ENCODE assay signal across 8 cellular contexts in genomic region chr5:32504923-32505596, GRCh38.
DNase-seq lines count a peak whose midpoint lies in the region; ATAC-seq, FAIRE-seq and TF ChIP-seq lines count a peak whose summit lies in the region.

No MANE protein-coding gene starts in this region.

- H3K36me3 Mint-ChIP-seq in nephron progenitor cell (ENCODE audit: low read depth) = no peaks in the 10 kb centered on the region

- H3K36me3 ChIP-seq in Peyer's patch (no peaks in the 10 kb centered on the region), endothelial cell of umbilical vein (ENCODE audit: control insufficient read depth in 2 of 2, extremely low read depth in 1 of 2, insufficient read depth in 2 of 2, low read length in 2 of 2) (no peaks in the 10 kb centered on the region)

- TF ChIP-seq POLR2A in Peyer's patch (IDR thresholded peaks at IDR 0.05) = no peak
- no peak for TF ChIP-seq POLR2A in endothelial cell of umbilical vein (IDR thresholded peaks at IDR 0.05; ENCODE audit: low read depth, low read length)

- H3K4me3 ChIP-seq in AG04450 (ENCODE audit: low read depth, low read length) (peak overlapping the region; percentile 38; the same call in 1 of the 2 replicates), Peyer's patch (no peak overlapping the region), endothelial cell of umbilical vein (replicated peaks in 1 of 3; ENCODE audit: insufficient read depth in 1 of 3, low read depth in 1 of 3, low read length in 3 of 3) (no peak overlapping the region)

- BruUV-seq in endothelial cell of umbilical vein (replicated peaks; lab: Mats Ljungman, UMichigan) = no TSS peak

- H3K9me3 ChIP-seq in AG04450 (ENCODE audit: control insufficient read depth, insufficient read depth, low read length) (no peaks in the 10 kb centered on the region), Peyer's patch (no peaks in the 10 kb centered on the region), endothelial cell of umbilical vein (replicated peaks; ENCODE audit: control insufficient read depth, insufficient read depth, low read length) (no peaks in the 10 kb centered on the region)

- H3K9me1 ChIP-seq in endothelial cell of umbilical vein (replicated peaks; ENCODE audit: control insufficient read depth, extremely low read depth, insufficient read depth, low read length) = no peaks in the 10 kb centered on the region

- H3K4me1 ChIP-seq in Peyer's patch (peaks cover 0 to 25% (median 0%) of the 10 kb centered on the region in 4 donors), endothelial cell of umbilical vein (ENCODE audit: control insufficient read depth, extremely low read depth, insufficient read depth, low read length) (peaks cover 14% of the 10 kb centered on the region)

- peaks cover 57% of the 10 kb centered on the region for H3K4me1 Mint-ChIP-seq in nephron progenitor cell

- ATAC-seq in GM19452 (IDR thresholded peaks at IDR 0.05; ENCODE audit: unreplicated experiment) = no peak

- H3K27me3 ChIP-seq in AG04450 (ENCODE audit: control insufficient read depth, insufficient read depth, low read length) (no peaks in the 10 kb centered on the region), Peyer's patch (no peaks in the 10 kb centered on the region), endothelial cell of umbilical vein (ENCODE audit: control insufficient read depth in 2 of 2, insufficient read depth in 2 of 2, low read length in 2 of 2) (peaks cover 6 to 10% of the 10 kb centered on the region in 2 experiments)

- no peaks in the 10 kb centered on the region for H3K9me3 Mint-ChIP-seq in nephron progenitor cell

- POLR2A ChIA-PET in AG04450 (lab: Yijun Ruan, JAX) (interaction anchor here (0.6 to 3.3 kb wide), 15 partner anchors 15 to 766 kb away, joined by 3 to 27 read pairs (median 3); partner anchors contain the start of gene SUB1), endothelial cell of umbilical vein (lab: Charles Lee) (interaction anchor here (0.9 to 1.4 kb wide), 2 partner anchors 62 to 80 kb away, joined by 3 read pairs; partner anchors contain the start of gene SUB1)

- H4K20me1 ChIP-seq in endothelial cell of umbilical vein (replicated peaks; ENCODE audit: control insufficient read depth, extremely low read depth, insufficient read depth, low read length) = no peaks in the 10 kb centered on the region

- dilution Hi-C loops in endothelial cell of umbilical vein (cut with MboI; ENCODE audit: extremely low pct_ligation_motif_present, low sequenced_read_pairs) = no loop called here

- H3K4me3 Mint-ChIP-seq in nephron progenitor cell = peak overlapping the region; percentile 15

- TF ChIP-seq CTCF in AG04450 (IDR thresholded peaks at IDR 0.05; ENCODE audit: low read depth, low read length) = no peak
- TF ChIP-seq CTCF in Peyer's patch (IDR thresholded peaks at IDR 0.05) = no peak
- no peak for TF ChIP-seq CTCF in endothelial cell of umbilical vein (IDR thresholded peaks at IDR 0.05; ENCODE audit: extremely low read depth in 1 of 2, insufficient read depth in 1 of 2, low read depth in 1 of 2, low read length in 2 of 2)
- no peak for TF ChIP-seq CTCF in nephron progenitor cell (IDR thresholded peaks at IDR 0.05)

- peak; percentile 60 for FAIRE-seq in endothelial cell of umbilical vein (lab: Jason Lieb, UNC)

- CTCF ChIA-PET in AG04450 (lab: Charles Lee) = interaction anchor here (0.6 to 3.4 kb wide), 4 partner anchors 16 to 644 kb away, joined by 3 to 32 read pairs (median 15); no protein-coding TSS in a partner anchor
- CTCF ChIA-PET in endothelial cell of umbilical vein (lab: Charles Lee) = interaction anchor here (0.5 to 4.2 kb wide), 9 partner anchors 9 to 1023 kb away, joined by 3 to 35 read pairs (median 4); no protein-coding TSS in a partner anchor

- peak; percentile 95 for DNase-seq in AG04450 (ENCODE audit: low read depth, low spot score)
- peak; percentile 71 for DNase-seq in HS-5 (ENCODE audit: low read depth)
- no peak for DNase-seq in Peyer's patch
- peak; percentile 95 for DNase-seq in endothelial cell of umbilical vein (ENCODE audit: low read depth, low spot score)
- peak; percentile 70 for DNase-seq in nephron progenitor cell
- no peak for DNase-seq in GOT3 (lab: John Stamatoyannopoulos, UW)
- no peak for DNase-seq in foreskin melanocyte

- H3K4me2 ChIP-seq in endothelial cell of umbilical vein (ENCODE audit: insufficient read depth, low read length) = no peak overlapping the region

- H3K9ac ChIP-seq in endothelial cell of umbilical vein (replicated peaks; ENCODE audit: extremely low read depth, insufficient read depth, low read length) = no peak overlapping the region

- peak overlapping the region; percentile 89 for H3K27ac ChIP-seq in AG04450 (ENCODE audit: low read depth, low read length)
- H3K27ac ChIP-seq in Peyer's patch = peak overlapping the region in 3 of 4 donors; percentile 25 to 61 (median 46)
- no peak overlapping the region for H3K27ac ChIP-seq in endothelial cell of umbilical vein (ENCODE audit: insufficient read depth, low read depth, low read length)

- no peaks in the 10 kb centered on the region for H3K79me2 ChIP-seq in endothelial cell of umbilical vein (ENCODE audit: control insufficient read depth, insufficient read depth, low read length)

- intact Hi-C loops in endothelial cell of umbilical vein (cut with micrococcal nuclease) = loop anchor here (1.0 to 5.0 kb wide), 2 partner anchors 80 to 107 kb away; partner anchors contain the start of gene SUB1

- no peak overlapping the region for H2AFZ ChIP-seq in endothelial cell of umbilical vein (ENCODE audit: low read depth, low read length)

- peaks cover 22% of the 10 kb centered on the region for H3K27me3 Mint-ChIP-seq in nephron progenitor cell (ENCODE audit: low read depth, poor library complexity)

- H3K27ac Mint-ChIP-seq in nephron progenitor cell = peak overlapping the region; percentile 89

TF ChIP-seq in endothelial cell of umbilical vein, 7 proteins besides CTCF, POLR2A, EP300 and RAD21:
- TF ChIP-seq, protein P1, sequence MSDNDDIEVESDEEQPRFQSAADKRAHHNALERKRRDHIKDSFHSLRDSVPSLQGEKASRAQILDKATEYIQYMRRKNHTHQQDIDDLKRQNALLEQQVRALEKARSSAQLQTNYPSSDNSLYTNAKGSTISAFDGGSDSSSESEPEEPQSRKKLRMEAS (IDR thresholded peaks at IDR 0.05; ENCODE audit: insufficient read depth, insufficient read length) = no peak
- TF ChIP-seq GATA2 (IDR thresholded peaks at IDR 0.05; ENCODE audit: insufficient read depth, insufficient read length, low read depth, low read length) = no peak
- no peak for TF ChIP-seq MYC (IDR thresholded peaks at IDR 0.05; ENCODE audit: low read depth, low read length)
- no peak for TF ChIP-seq EZH2 (IDR thresholded peaks at IDR 0.05; ENCODE audit: borderline replicate concordance, low read depth, low read length, severe bottlenecking)
- no peak for TF ChIP-seq JUN (IDR thresholded peaks at IDR 0.05; ENCODE audit: borderline replicate concordance, insufficient read depth, insufficient read length, low read depth)
- TF ChIP-seq POLR2AphosphoS5 (IDR thresholded peaks at IDR 0.05; ENCODE audit: insufficient read depth, low read depth, low read length) = no peak
- TF ChIP-seq FOS (IDR thresholded peaks at IDR 0.05; ENCODE audit: borderline replicate concordance, insufficient read depth, low read length) = no peak

Comparison
In these comparisons a context has a peak if more than half of its experiments do, and no peak if none do; other contexts are left out.
1. DNase-seq: peak in AG04450 (single experiment), HS-5 (single experiment), endothelial cell of umbilical vein (single experiment) and nephron progenitor cell (single experiment); none in Peyer's patch (0 of 3), GOT3 (single experiment) and foreskin melanocyte (single experiment).